In the genomic region with DNA sequence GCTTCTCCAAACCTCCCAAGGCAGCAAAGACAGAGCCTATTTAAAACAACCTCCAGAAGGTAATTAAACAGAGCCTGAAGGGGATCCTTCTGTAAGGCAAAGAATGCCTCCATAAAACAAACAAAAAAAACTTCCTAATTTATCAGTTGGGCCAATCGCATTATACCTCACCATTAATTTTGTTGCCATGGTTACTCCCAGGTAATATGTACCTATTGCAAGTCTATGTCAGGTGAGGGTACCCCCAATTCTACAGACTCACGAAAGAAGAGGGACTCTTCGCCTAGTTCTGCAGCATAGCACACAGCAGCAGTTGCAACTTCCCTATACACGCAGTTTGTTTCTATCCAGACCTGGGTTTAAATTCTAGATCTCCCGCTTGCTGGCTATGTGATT, we compare ENCODE assay signal across 15 cellular contexts. TPM values are rescaled to one million over a fixed set of nuclear protein-coding genes. Genes with fewer than 3 reads are reported as not detected.
A peak's percentile ranks its signal among the peaks of the same experiment; 100 is the strongest.
DNase-seq lines count a peak whose midpoint lies in the region; ATAC-seq and TF ChIP-seq lines count a peak whose summit lies in the region.
"Had no signal": no experiment of that assay in that cellular context is flagged by ENCODE, and none has a peak within 500 bp of the region (broad histone marks: within the 10 kb centered on the region; RNA-seq: fewer than 3 reads in every experiment).

No MANE protein-coding gene starts in this region.

- H3K27me3 ChIP-seq in colonic mucosa (no peaks in the 10 kb centered on the region), mucosa of stomach (ENCODE audit: control insufficient read depth, insufficient read depth, low read length) (no peaks in the 10 kb centered on the region), heart right ventricle (no peaks in the 10 kb centered on the region), osteoblast (ENCODE audit: insufficient read depth, low read length) (no peaks in the 10 kb centered on the region)

- no peak overlapping the region for H2AFZ ChIP-seq in osteoblast (ENCODE audit: low read length)

- intact Hi-C loops in colonic mucosa (cut with DNase I) (no loop called here), heart right ventricle (cut with DNase I) (no loop called here)

- H3K27ac ChIP-seq in 22Rv1, result peak overlapping the region; percentile 2; the same call in 1 of the 2 replicates
- peak overlapping the region; percentile 58 for H3K27ac ChIP-seq in colonic mucosa
- H3K27ac ChIP-seq in heart right ventricle, result no peak overlapping the region
- no peak overlapping the region for H3K27ac ChIP-seq in osteoblast (ENCODE audit: low read depth, low read length)

- ATAC-seq in heart right ventricle, result no peak
- ATAC-seq in GM18520 (IDR thresholded peaks at IDR 0.05; ENCODE audit: unreplicated experiment), result no peak
- ATAC-seq in HG02884 (IDR thresholded peaks at IDR 0.05; ENCODE audit: unreplicated experiment), result no peak

- H3K4me3 ChIP-seq in colonic mucosa (no peak overlapping the region), mucosa of stomach (ENCODE audit: low read length) (peak overlapping the region; percentile 10), heart right ventricle (no peak overlapping the region), osteoblast (ENCODE audit: insufficient read depth, low read length) (no peak overlapping the region)

- no peak overlapping the region for H3K4me2 ChIP-seq in osteoblast (ENCODE audit: insufficient read depth, low read length)

- H3K4me1 ChIP-seq in colonic mucosa (no peaks in the 10 kb centered on the region), mucosa of stomach (ENCODE audit: control insufficient read depth, insufficient read depth, low read length) (peaks cover 33% of the 10 kb centered on the region), heart right ventricle (peaks cover 0 to 29% (median 0%) of the 10 kb centered on the region in 9 donors), osteoblast (ENCODE audit: insufficient read depth, low read length) (peaks cover 15% of the 10 kb centered on the region)

- H4K20me1 ChIP-seq in osteoblast (ENCODE audit: insufficient read depth, low read length), result peaks cover 9% of the 10 kb centered on the region

- TF ChIP-seq CTCF in 22Rv1 (IDR thresholded peaks at IDR 0.05) (no peak), colonic mucosa (IDR thresholded peaks at IDR 0.05) (no peak), heart right ventricle (IDR thresholded peaks at IDR 0.05) (no peak), osteoblast (IDR thresholded peaks at IDR 0.05; ENCODE audit: extremely low read depth, low read depth, low read length) (no peak)

- no peaks in the 10 kb centered on the region for H3K36me3 ChIP-seq in colonic mucosa
- no peaks in the 10 kb centered on the region for H3K36me3 ChIP-seq in mucosa of stomach (ENCODE audit: control insufficient read depth, insufficient read depth, low read length)
- peaks cover 0 to 15% (median 0%) of the 10 kb centered on the region in 9 donors for H3K36me3 ChIP-seq in heart right ventricle
- no peaks in the 10 kb centered on the region for H3K36me3 ChIP-seq in osteoblast (ENCODE audit: insufficient read depth, low read length)

- no peaks in the 10 kb centered on the region for H3K79me2 ChIP-seq in osteoblast (ENCODE audit: insufficient read depth, low read length)

- peak overlapping the region in 1 of 2 donors; percentile 46 for H3K9ac ChIP-seq in colonic mucosa (ENCODE audit: low read depth in 2 of 2, low read length in 2 of 2)
- H3K9ac ChIP-seq in mucosa of stomach (ENCODE audit: low read length), result no peak overlapping the region

- WGBS in heart right ventricle, 2 donors, result 93 to 94% methylated on average over 5 of the region's 5 CpGs

- no peaks in the 10 kb centered on the region for H3K9me3 ChIP-seq in colonic mucosa
- H3K9me3 ChIP-seq in mucosa of stomach (ENCODE audit: control insufficient read depth, low read length), result no peaks in the 10 kb centered on the region
- H3K9me3 ChIP-seq in heart right ventricle, result no peaks in the 10 kb centered on the region
- H3K9me3 ChIP-seq in osteoblast (ENCODE audit: low read depth, low read length), result no peaks in the 10 kb centered on the region

- peak; percentile 29 for DNase-seq in MV-4-11 (lab: John Stamatoyannopoulos, UW)
- no peak for DNase-seq in colonic mucosa
- no peak for DNase-seq in heart right ventricle
- no peak for DNase-seq in osteoblast (ENCODE audit: insufficient read length, low spot score, missing footprints)
- DNase-seq: Calu3; CD4-positive, alpha-beta memory T cell; KG1; NCI-H1436 treated with DMSO at 0.1 percent for 48 hours; NCI-H2029; NCI-H345; OCI-M1 had no signal

RNA-seq across cellular contexts. Expression of a gene that starts 38.8 kb away (rescaled TPM):
- total RNA-seq in colonic mucosa (10 to 100 TPM; 16.1 to 26.4 TPM), heart right ventricle (10 to 100 TPM in 5 of 10 donors, 1 to 10 TPM in 5; 7.3 to 11.8 (median 10.0) TPM), osteoblast (13.8 and 17.0 TPM in 2 replicates)
- 1 to 10 TPM; 4.4 to 9.5 TPM for polyA plus RNA-seq in heart right ventricle

Comparison
In these comparisons a context has a peak if more than half of its experiments do, and no peak if none do; other contexts are left out.
1. H3K27ac ChIP-seq: peak in 22Rv1 (single experiment) and colonic mucosa (single experiment); none in heart right ventricle (0 of 10) and osteoblast (single experiment).